Comparison of ENCODE assay signal across 8 cellular contexts in the genomic region with DNA sequence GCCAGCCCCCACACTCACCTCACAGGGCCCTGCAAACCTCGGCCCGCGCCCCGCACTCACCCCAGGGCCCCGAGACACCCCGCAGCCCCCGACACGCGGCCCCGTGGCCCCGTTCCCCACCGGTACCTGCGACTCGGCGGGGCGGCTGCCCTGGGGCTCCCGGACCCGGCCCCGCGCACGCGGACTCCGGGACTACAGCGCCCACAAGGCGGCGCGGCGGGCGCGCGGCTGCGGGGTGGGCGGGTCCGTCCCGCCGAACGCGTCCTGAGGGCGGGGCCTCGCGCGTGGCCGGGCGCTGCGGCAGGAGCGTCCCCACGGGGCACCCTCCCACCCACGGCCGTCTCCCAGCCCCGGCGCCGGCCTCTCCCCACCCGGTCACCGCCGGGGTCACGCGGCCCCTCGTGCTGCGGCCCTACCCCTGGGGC. TPM values are rescaled to one million over a fixed set of nuclear protein-coding genes. Genes with fewer than 3 reads are reported as not detected.
DNase-seq lines count a peak whose midpoint lies in the region; ATAC-seq lines count a peak whose summit lies in the region.

A gene (minus strand): TSS at position 199 of the 425 bp plus-strand sequence. CDS start 4,481 bp downstream, outside the sequence.

- DNase-seq in ELF-1 (ENCODE audit: low read depth, low spot score): peak; percentile 1
- DNase-seq in NAMALWA (ENCODE audit: low spot score): peak; percentile 74
- DNase-seq in left kidney (ENCODE audit: low read depth, low spot score): peak; percentile 86
- peak; percentile 80 for DNase-seq in stimulated activated CD4-positive, alpha-beta T cell treated with anti-CD3 and anti-CD28 coated beads, Interleukin-4, amount 100 ng/mL, for 1 hour
- no peak for DNase-seq in SK-N-DZ (ENCODE audit: low spot score)

- peak; percentile 63 for ATAC-seq in GM21786 (IDR thresholded peaks at IDR 0.05; ENCODE audit: unreplicated experiment)
- peak; percentile 81 to 87 for ATAC-seq in activated CD4-positive, CD25-positive, alpha-beta regulatory T cell treated with anti-CD3 and anti-CD28 coated beads, Interleukin-2, amount 50 U/mL, for 24 hours

- peak within 1 kb of the TSS; percentile 47 for H3K27ac ChIP-seq in cingulate gyrus (ENCODE audit: low read depth, low read length)

RNA-seq across cellular contexts. Expression of the gene that starts here (rescaled TPM):
- polyA plus RNA-seq in SK-N-DZ (2014; cell fraction: cytosol; rRNA removed): 19.8 TPM in 2 replicates
- polyA plus RNA-seq in SK-N-DZ (2014; cell fraction: nucleus; rRNA removed): 23.4 and 29.2 TPM in 2 replicates
